1 cellular context compared by ENCODE assay signal in the genomic region with DNA sequence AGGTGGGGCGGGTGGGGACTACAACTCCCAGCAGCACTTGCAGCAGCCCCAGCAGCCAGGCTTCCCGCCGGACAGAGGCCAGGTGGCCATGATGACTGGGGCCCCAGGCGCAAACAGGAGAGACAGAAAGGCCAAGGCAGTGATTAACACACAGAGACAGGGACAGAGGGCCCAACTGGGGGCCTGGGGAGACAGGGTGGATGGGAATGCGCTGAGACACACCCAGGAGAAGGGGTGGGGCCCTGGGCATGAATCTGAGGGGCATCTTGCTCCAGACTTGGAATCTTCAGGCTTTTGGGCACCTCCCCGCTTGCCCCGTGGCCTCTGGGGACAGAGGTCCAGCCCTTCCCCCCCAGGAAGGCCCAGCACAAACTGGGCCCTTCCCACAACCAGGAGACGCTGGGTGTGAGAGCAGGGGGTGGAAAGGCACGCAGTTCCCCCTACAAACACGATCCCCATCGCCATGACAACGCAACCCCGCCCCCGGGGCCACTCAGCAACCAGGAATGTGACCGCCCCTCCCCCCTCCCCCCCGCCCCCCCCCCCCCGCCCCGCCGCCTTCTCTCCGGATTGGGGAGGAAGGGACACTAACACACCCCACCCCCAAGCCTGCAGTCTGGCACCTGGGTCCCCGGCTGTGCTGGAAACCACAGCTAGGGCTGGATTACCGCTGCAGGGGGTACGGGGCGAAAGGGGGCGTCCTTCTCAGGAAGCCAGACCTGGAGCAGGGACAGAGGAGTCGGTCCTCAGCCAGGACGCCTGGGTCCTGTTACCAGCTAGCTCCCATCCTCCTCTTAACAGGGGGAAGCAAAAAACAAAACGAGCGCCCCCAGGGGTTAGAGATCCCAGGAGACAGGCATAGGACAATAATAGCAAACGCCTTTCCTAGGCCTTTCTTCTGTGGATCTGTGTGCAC.
A peak's percentile ranks its signal among the peaks of the same experiment; 100 is the strongest.
TF ChIP-seq lines count a peak whose summit lies in the region.

No MANE protein-coding gene starts in this region.

TF ChIP-seq in HEK293, 187 proteins besides CTCF, POLR2A, EP300 and RAD21 (continued from another document):
- TF ChIP-seq ZBTB26 (tag by site-specific recombination; optimal IDR thresholded peaks at IDR 0.05) (peak; percentile 28), ZNF513 (tag by site-specific recombination; IDR thresholded peaks at IDR 0.05) (no peak), KLF1 (tag by site-specific recombination; IDR thresholded peaks at IDR 0.05) (peak; percentile 78; the same call in 1 of the 2 replicates), KLF8 (tag by site-specific recombination; IDR thresholded peaks at IDR 0.05) (peak; percentile 46; the same call in 1 of the 2 replicates), ZNF354C (tag by site-specific recombination; IDR thresholded peaks at IDR 0.05; ENCODE audit: borderline replicate concordance, low read depth) (no peak), ZNF138 (tag by site-specific recombination; IDR thresholded peaks at IDR 0.05; ENCODE audit: borderline replicate concordance) (no peak), ZNF664 (tag by site-specific recombination; IDR thresholded peaks at IDR 0.05) (no peak), TRIM28 (IDR thresholded peaks at IDR 0.05; ENCODE audit: borderline replicate concordance, low read length) (0 out of 2 replicates have a peak, but pooled peaks have one; percentile 65), ZNF311 (tag by site-specific recombination; IDR thresholded peaks at IDR 0.05; ENCODE audit: borderline replicate concordance) (no peak), ZNF366 (tag by site-specific recombination; conservative IDR thresholded peaks at IDR 0.05) (peak; percentile 31; the same call in 1 of the 2 replicates), ZNF529 (tag by site-specific recombination; IDR thresholded peaks at IDR 0.05; ENCODE audit: insufficient replicate concordance) (no peak), ZNF416 (tag by site-specific recombination; IDR thresholded peaks at IDR 0.05) (no peak), ZNF623 (tag by site-specific recombination; IDR thresholded peaks at IDR 0.05) (no peak; the same call in 1 of the 2 replicates), ZNF248 (tag by site-specific recombination; IDR thresholded peaks at IDR 0.05) (no peak), SP3 (tag by site-specific recombination; IDR thresholded peaks at IDR 0.05) (peak; percentile 78), ZNF514 (tag by site-specific recombination; IDR thresholded peaks at IDR 0.05) (no peak), REPIN1 (tag by site-specific recombination; IDR thresholded peaks at IDR 0.05; ENCODE audit: low read depth) (no peak)
- TF ChIP-seq, protein P1, sequence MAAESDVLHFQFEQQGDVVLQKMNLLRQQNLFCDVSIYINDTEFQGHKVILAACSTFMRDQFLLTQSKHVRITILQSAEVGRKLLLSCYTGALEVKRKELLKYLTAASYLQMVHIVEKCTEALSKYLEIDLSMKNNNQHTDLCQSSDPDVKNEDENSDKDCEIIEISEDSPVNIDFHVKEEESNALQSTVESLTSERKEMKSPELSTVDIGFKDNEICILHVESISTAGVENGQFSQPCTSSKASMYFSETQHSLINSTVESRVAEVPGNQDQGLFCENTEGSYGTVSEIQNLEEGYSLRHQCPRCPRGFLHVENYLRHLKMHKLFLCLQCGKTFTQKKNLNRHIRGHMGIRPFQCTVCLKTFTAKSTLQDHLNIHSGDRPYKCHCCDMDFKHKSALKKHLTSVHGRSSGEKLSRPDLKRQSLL (tag by site-specific recombination; IDR thresholded peaks at IDR 0.05), result no peak
- TF ChIP-seq, protein P2, sequence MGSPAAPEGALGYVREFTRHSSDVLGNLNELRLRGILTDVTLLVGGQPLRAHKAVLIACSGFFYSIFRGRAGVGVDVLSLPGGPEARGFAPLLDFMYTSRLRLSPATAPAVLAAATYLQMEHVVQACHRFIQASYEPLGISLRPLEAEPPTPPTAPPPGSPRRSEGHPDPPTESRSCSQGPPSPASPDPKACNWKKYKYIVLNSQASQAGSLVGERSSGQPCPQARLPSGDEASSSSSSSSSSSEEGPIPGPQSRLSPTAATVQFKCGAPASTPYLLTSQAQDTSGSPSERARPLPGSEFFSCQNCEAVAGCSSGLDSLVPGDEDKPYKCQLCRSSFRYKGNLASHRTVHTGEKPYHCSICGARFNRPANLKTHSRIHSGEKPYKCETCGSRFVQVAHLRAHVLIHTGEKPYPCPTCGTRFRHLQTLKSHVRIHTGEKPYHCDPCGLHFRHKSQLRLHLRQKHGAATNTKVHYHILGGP (tag by site-specific recombination; IDR thresholded peaks at IDR 0.05), result no peak
- TF ChIP-seq, protein P3, sequence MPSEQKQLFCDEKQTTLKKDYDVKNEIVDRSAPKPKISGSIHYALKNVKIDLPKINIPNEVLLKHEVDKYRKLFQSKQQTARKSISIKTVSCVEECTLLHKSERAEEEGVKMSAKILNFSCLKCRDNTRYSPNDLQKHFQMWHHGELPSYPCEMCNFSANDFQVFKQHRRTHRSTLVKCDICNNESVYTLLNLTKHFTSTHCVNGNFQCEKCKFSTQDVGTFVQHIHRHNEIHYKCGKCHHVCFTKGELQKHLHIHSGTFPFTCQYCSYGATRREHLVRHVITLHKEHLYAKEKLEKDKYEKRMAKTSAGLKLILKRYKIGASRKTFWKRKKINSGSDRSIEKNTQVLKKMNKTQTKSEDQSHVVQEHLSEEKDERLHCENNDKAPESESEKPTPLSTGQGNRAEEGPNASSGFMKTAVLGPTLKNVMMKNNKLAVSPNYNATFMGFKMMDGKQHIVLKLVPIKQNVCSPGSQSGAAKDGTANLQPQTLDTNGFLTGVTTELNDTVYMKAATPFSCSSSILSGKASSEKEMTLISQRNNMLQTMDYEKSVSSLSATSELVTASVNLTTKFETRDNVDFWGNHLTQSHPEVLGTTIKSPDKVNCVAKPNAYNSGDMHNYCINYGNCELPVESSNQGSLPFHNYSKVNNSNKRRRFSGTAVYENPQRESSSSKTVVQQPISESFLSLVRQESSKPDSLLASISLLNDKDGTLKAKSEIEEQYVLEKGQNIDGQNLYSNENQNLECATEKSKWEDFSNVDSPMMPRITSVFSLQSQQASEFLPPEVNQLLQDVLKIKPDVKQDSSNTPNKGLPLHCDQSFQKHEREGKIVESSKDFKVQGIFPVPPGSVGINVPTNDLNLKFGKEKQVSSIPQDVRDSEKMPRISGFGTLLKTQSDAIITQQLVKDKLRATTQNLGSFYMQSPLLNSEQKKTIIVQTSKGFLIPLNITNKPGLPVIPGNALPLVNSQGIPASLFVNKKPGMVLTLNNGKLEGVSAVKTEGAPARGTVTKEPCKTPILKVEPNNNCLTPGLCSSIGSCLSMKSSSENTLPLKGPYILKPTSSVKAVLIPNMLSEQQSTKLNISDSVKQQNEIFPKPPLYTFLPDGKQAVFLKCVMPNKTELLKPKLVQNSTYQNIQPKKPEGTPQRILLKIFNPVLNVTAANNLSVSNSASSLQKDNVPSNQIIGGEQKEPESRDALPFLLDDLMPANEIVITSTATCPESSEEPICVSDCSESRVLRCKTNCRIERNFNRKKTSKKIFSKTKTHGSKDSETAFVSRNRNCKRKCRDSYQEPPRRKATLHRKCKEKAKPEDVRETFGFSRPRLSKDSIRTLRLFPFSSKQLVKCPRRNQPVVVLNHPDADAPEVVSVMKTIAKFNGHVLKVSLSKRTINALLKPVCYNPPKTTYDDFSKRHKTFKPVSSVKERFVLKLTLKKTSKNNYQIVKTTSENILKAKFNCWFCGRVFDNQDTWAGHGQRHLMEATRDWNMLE (tag by site-specific recombination; conservative IDR thresholded peaks at IDR 0.05; ENCODE audit: low read depth), result no peak; the same call in 1 of the 2 replicates
